Comparison of ENCODE assay signal across 11 cellular contexts in the genomic region with DNA sequence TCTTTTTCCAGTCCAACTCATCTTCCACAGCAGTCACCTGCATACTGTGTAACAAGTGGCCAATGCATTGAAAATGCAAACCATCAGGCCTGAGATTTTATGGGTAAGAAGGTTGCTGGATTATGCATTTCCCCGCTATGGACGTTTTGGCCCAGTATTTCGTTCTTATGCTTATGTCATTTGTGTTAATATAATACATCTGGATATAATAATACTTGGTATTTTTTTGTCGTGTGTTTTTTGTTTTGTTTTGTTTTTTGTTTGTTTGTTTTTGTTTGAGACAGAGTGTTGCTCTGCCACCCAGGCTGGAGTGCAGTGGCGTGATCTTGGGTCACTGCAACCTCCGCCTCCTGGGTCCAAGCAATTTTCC.
DNase-seq lines count a peak whose midpoint lies in the region; ATAC-seq, FAIRE-seq and TF ChIP-seq lines count a peak whose summit lies in the region.
"Had no signal": no experiment of that assay in that cellular context is flagged by ENCODE, and none has a peak within 500 bp of the region (broad histone marks: within the 10 kb centered on the region; RNA-seq: fewer than 3 reads in every experiment).

No MANE protein-coding gene starts in this region.

- no peak overlapping the region for H3K23ac ChIP-seq in H1 (ENCODE audit: insufficient read length)

- ATAC-seq in T-cell (replicated peaks in 1 of 4) = no peak

- H2BK12ac ChIP-seq in H1 (ENCODE audit: low read depth, low read length) = no peak overlapping the region

- H2BK15ac ChIP-seq in H1 (ENCODE audit: low read length) = no peak overlapping the region

- H3K4me1 Mint-ChIP-seq in activated naive CD4-positive, alpha-beta T cell treated with anti-CD3 and anti-CD28 coated beads for 36 hours (ENCODE audit: low read depth) = peaks cover 66% of the 10 kb centered on the region
- H3K4me1 Mint-ChIP-seq in T-cell = peaks cover 71 to 89% (median 76%) of the 10 kb centered on the region in 3 donors

- H3K36me3 Mint-ChIP-seq in activated naive CD4-positive, alpha-beta T cell treated with anti-CD3 and anti-CD28 coated beads for 36 hours (ENCODE audit: low read depth) = no peaks in the 10 kb centered on the region
- H3K36me3 Mint-ChIP-seq in T-cell = no peaks in the 10 kb centered on the region

- no peaks in the 10 kb centered on the region for H3K79me1 ChIP-seq in H1 (ENCODE audit: low read depth, low read length)

- H3K9ac ChIP-seq in H1 (replicated peaks in 1 of 4; ENCODE audit: extremely low read depth in 1 of 4, low read depth in 3 of 4, low read length in 3 of 4) = no peak overlapping the region

- no peak overlapping the region for H4K5ac ChIP-seq in H1 (ENCODE audit: insufficient read length, low read depth, low read length)

- H3K4me3 ChIP-seq in H1 (ENCODE audit: extremely low read depth in 1 of 4, insufficient read depth in 2 of 4, low read depth in 3 of 4, low read length in 4 of 4) = no peak overlapping the region
- H3K4me3 ChIP-seq in spleen = peak overlapping the region in 1 of 8 donors; percentile 54
- H3K4me3 ChIP-seq: ovary had no signal

- TF ChIP-seq RAD21 in H1 (IDR thresholded peaks at IDR 0.05 in 1 of 2, conservative IDR thresholded peaks at IDR 0.05 in 1 of 2; ENCODE audit: low read depth in 2 of 2, low read length in 2 of 2) = no peak

- H2AFZ ChIP-seq in H1 (ENCODE audit: low read length) = peak overlapping the region; percentile 84; the same call in 1 of the 2 replicates

- no peaks in the 10 kb centered on the region for H3K27me3 Mint-ChIP-seq in activated naive CD4-positive, alpha-beta T cell treated with anti-CD3 and anti-CD28 coated beads for 36 hours (ENCODE audit: low read depth)
- no peaks in the 10 kb centered on the region for H3K27me3 Mint-ChIP-seq in T-cell

- intact Hi-C loops in activated naive CD4-positive, alpha-beta T cell treated with anti-CD3 and anti-CD28 coated beads for 36 hours (cut with micrococcal nuclease) = loop anchor here (1.0 to 10.0 kb wide), 16 partner anchors 11 to 938 kb away; a partner anchor contains a TSS
- intact Hi-C loops in spleen (cut with DNase I; ENCODE audit: low total_unique reads) = no loop called here

- H3K9me3 ChIP-seq in H1 (ENCODE audit: insufficient read depth in 2 of 2, low read depth in 1 of 2, low read length in 1 of 2) (no peaks in the 10 kb centered on the region), spleen (no peaks in the 10 kb centered on the region)
- H3K9me3 ChIP-seq: ovary had no signal

- WGBS in H1 (ENCODE audit: extremely low coverage in 1 of 2, insufficient coverage in 1 of 2, insufficient read length in 1 of 2, insufficient replicate concordance in 2 of 2, low coverage in 1 of 2, low lambda C conversion rate in 2 of 2, missing lambda C conversion rate in 1 of 2), 2 experiments = 91% methylated on average over 6 of the region's 6 CpGs; no CpG with 5 or more reads in 1 of the 2 experiments
- WGBS in spleen, 5 donors = 80 to 87% (median 85%) methylated on average over 6 of the region's 6 CpGs

- H3K4me3 Mint-ChIP-seq in activated naive CD4-positive, alpha-beta T cell treated with anti-CD3 and anti-CD28 coated beads for 36 hours = peak overlapping the region; percentile 67
- H3K4me3 Mint-ChIP-seq in T-cell = peak overlapping the region; percentile 81 to 88 (median 82)

- H4K91ac ChIP-seq in H1 (replicated peaks; ENCODE audit: insufficient read length, low read length) = no peak overlapping the region

- H3K27ac Mint-ChIP-seq in activated naive CD4-positive, alpha-beta T cell treated with anti-CD3 and anti-CD28 coated beads for 36 hours = peak overlapping the region; percentile 92
- H3K27ac Mint-ChIP-seq in T-cell = peak overlapping the region; percentile 96

- H2BK5ac ChIP-seq in H1 (ENCODE audit: low read depth, low read length) = no peak overlapping the region

- no peak overlapping the region for H3K4ac ChIP-seq in H1 (replicated peaks; ENCODE audit: insufficient read length, low read depth, low read length)

- no peaks in the 10 kb centered on the region for H3K9me3 Mint-ChIP-seq in activated naive CD4-positive, alpha-beta T cell treated with anti-CD3 and anti-CD28 coated beads for 36 hours
- H3K9me3 Mint-ChIP-seq in T-cell = no peaks in the 10 kb centered on the region

- DNase-seq in activated naive CD4-positive, alpha-beta T cell treated with anti-CD3 and anti-CD28 coated beads for 36 hours = no peak
- no peak for DNase-seq in activated naive CD4-positive, alpha-beta T cell treated with anti-CD3 and anti-CD28 coated beads, Interleukin-2, amount 50 U/mL, for 16 hours
- DNase-seq in T-cell (no peak), H1 (ENCODE audit: low read depth in 1 of 2, low spot score in 2 of 2) (no peak), spleen (no peak), NCI-H1048 (lab: John Stamatoyannopoulos, UW) (no peak), GM19239 (ENCODE audit: insufficient read length, low spot score) (no peak), AG08396 (ENCODE audit: low spot score) (no peak)
- DNase-seq: T-helper 9 cell had no signal

- POLR2A ChIA-PET in T-cell (lab: Charles Lee) = no interaction called here
- POLR2A ChIA-PET in H1 (lab: Charles Lee; ENCODE audit: partially characterized antibody) = no interaction called here

- TF ChIP-seq CTCF in H1 (IDR thresholded peaks at IDR 0.05; ENCODE audit: control extremely low read depth in 1 of 3, insufficient read depth in 1 of 3, low read depth in 1 of 3, low read length in 3 of 3) (no peak), spleen (IDR thresholded peaks at IDR 0.05 in 8 of 11, conservative IDR thresholded peaks at IDR 0.05 in 3 of 11) (no peak)

- H3K23me2 ChIP-seq in H1 (ENCODE audit: low read depth, low read length) = no peaks in the 10 kb centered on the region

- no peak overlapping the region for H3K27ac ChIP-seq in H1 (ENCODE audit: low read depth, low read length)
- peak overlapping the region; percentile 59 to 98 (median 90) for H3K27ac ChIP-seq in spleen
- H3K27ac ChIP-seq: ovary had no signal

- no peak overlapping the region for H2AK5ac ChIP-seq in H1 (ENCODE audit: low read depth, low read length)

- no peak overlapping the region for H3K18ac ChIP-seq in H1 (ENCODE audit: extremely low read depth, low read length)

- no peak overlapping the region for H3K56ac ChIP-seq in H1 (replicated peaks; ENCODE audit: insufficient read length, low read depth, low read length)

- CTCF ChIA-PET in activated naive CD4-positive, alpha-beta T cell treated with anti-CD3 and anti-CD28 coated beads for 36 hours (lab: Charles Lee) = interaction anchor here (0.6 to 1.6 kb wide), 3 partner anchors 14 to 27 kb away, joined by 3 to 4 read pairs (median 4); no protein-coding TSS in a partner anchor
- CTCF ChIA-PET in T-cell (lab: Charles Lee) = interaction anchor here in 1 of 2 donors (1.0 kb wide), 1 partner anchor 61 kb away, joined by 3 read pairs; no protein-coding TSS in a partner anchor
- CTCF ChIA-PET in H1 (lab: Charles Lee; ENCODE audit: partially characterized antibody) = interaction anchor here (1.4 to 2.5 kb wide), 2 partner anchors 9 to 19 kb away, joined by 4 to 5 read pairs; no protein-coding TSS in a partner anchor

- FAIRE-seq in H1 (lab: Jason Lieb, UNC) (no peak), GM19239 (lab: Jason Lieb, UNC) (no peak)
- FAIRE-seq: RCC 7860 had no signal

- TF ChIP-seq EP300 in H1 (IDR thresholded peaks at IDR 0.05; ENCODE audit: borderline replicate concordance in 1 of 2, low read depth in 2 of 2, low read length in 2 of 2) = no peak

- no peak overlapping the region for H2BK120ac ChIP-seq in H1 (replicated peaks; ENCODE audit: low read depth, low read length)

- H3K36me3 ChIP-seq in H1 (ENCODE audit: control insufficient read depth in 2 of 4, insufficient read depth in 4 of 4, low read length in 3 of 4) (no peaks in the 10 kb centered on the region), spleen (no peaks in the 10 kb centered on the region)
- H3K36me3 ChIP-seq: ovary had no signal

- no peak overlapping the region for H3K14ac ChIP-seq in H1 (ENCODE audit: insufficient read length)

- no peaks in the 10 kb centered on the region for H4K20me1 ChIP-seq in H1 (replicated peaks in 1 of 2; ENCODE audit: control insufficient read depth in 1 of 2, insufficient read depth in 2 of 2, low read length in 2 of 2)

- no peak overlapping the region for H4K8ac ChIP-seq in H1 (ENCODE audit: extremely low read depth, insufficient read depth, low read length)

- no peaks in the 10 kb centered on the region for H3K79me2 ChIP-seq in H1 (ENCODE audit: control insufficient read depth in 1 of 2, insufficient read depth in 2 of 2, low read length in 2 of 2)

- no peaks in the 10 kb centered on the region for H3K4me1 ChIP-seq in H1 (replicated peaks in 1 of 4; ENCODE audit: control insufficient read depth in 3 of 4, insufficient read depth in 4 of 4, low read length in 3 of 4)
- peaks cover 27 to 86% (median 61%) of the 10 kb centered on the region in 6 donors for H3K4me1 ChIP-seq in spleen

- no peak overlapping the region for H2BK20ac ChIP-seq in H1 (ENCODE audit: low read length)

- H3K27me3 ChIP-seq in H1 (replicated peaks in 1 of 4; ENCODE audit: control insufficient read depth in 3 of 4, extremely low read depth in 1 of 4, insufficient read depth in 3 of 4, low read length in 3 of 4) (no peaks in the 10 kb centered on the region), spleen (replicated peaks in 1 of 7) (no peaks in the 10 kb centered on the region)
- H3K27me3 ChIP-seq: ovary had no signal

- H3K4me2 ChIP-seq in H1 (ENCODE audit: insufficient read depth in 1 of 2, low read depth in 2 of 2, low read length in 2 of 2) = no peak overlapping the region

- TF ChIP-seq POLR2A in H1 (IDR thresholded peaks at IDR 0.05; ENCODE audit: control extremely low read depth in 1 of 2, low read depth in 2 of 2, low read length in 2 of 2) (no peak), spleen (IDR thresholded peaks at IDR 0.05) (no peak)

TF ChIP-seq in H1, 55 proteins besides CTCF, POLR2A, EP300 and RAD21 (continues in another document):
- TF ChIP-seq, protein P1, sequence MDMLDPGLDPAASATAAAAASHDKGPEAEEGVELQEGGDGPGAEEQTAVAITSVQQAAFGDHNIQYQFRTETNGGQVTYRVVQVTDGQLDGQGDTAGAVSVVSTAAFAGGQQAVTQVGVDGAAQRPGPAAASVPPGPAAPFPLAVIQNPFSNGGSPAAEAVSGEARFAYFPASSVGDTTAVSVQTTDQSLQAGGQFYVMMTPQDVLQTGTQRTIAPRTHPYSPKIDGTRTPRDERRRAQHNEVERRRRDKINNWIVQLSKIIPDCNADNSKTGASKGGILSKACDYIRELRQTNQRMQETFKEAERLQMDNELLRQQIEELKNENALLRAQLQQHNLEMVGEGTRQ (IDR thresholded peaks at IDR 0.05; ENCODE audit: low read length) = no peak
- TF ChIP-seq SIRT6 (IDR thresholded peaks at IDR 0.05; ENCODE audit: low read length) (no peak), ASH2L (IDR thresholded peaks at IDR 0.05; ENCODE audit: low read length) (no peak), SUZ12 (IDR thresholded peaks at IDR 0.05; ENCODE audit: low read length) (no peak), NRF1 (IDR thresholded peaks at IDR 0.05; ENCODE audit: low read depth, low read length) (no peak), TAF7 (optimal IDR thresholded peaks at IDR 0.05; ENCODE audit: borderline replicate concordance, low read depth, low read length) (no peak)
- TF ChIP-seq, protein P2, sequence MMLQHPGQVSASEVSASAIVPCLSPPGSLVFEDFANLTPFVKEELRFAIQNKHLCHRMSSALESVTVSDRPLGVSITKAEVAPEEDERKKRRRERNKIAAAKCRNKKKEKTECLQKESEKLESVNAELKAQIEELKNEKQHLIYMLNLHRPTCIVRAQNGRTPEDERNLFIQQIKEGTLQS (IDR thresholded peaks at IDR 0.05; ENCODE audit: insufficient read depth, low read depth, low read length) = no peak
